In the genomic region with DNA sequence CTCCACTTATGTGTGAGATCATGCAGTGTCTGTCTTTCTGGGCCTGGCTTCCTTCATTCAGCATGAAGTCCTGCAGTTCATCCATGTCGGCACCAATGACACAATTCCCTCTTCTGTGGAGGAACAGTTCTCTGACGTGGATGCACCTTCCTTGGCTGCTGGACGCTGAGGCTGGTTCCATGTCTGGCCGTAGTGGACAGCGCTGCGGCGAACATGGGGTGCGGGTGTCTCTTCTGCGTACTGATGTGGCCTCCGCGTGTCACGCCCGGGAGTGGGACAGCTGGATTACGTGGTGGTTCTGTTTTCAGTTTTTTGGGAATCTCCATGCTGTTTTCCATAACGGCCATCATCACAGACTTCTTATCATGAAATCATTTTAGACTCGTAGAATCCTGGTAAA, we compare ENCODE assay signal across 1 cellular context.
TF ChIP-seq lines count a peak whose summit lies in the region.

No MANE protein-coding gene starts in this region.

TF ChIP-seq in IMR-90, 13 proteins besides CTCF, POLR2A, EP300 and RAD21:
- TF ChIP-seq CHD1 (IDR thresholded peaks at IDR 0.05; ENCODE audit: low read depth, low read length) (no peak), ELK1 (IDR thresholded peaks at IDR 0.05; ENCODE audit: borderline replicate concordance, low read depth, low read length) (no peak), MAZ (IDR thresholded peaks at IDR 0.05; ENCODE audit: borderline replicate concordance, low read depth, low read length) (no peak), RFX5 (IDR thresholded peaks at IDR 0.05; ENCODE audit: low read depth, low read length) (no peak), MXI1 (IDR thresholded peaks at IDR 0.05; ENCODE audit: borderline replicate concordance, low read depth, low read length) (no peak), BHLHE40 (IDR thresholded peaks at IDR 0.05; ENCODE audit: low read depth, low read length) (no peak), CEBPB (IDR thresholded peaks at IDR 0.05; ENCODE audit: low read depth, low read length) (no peak), RCOR1 (IDR thresholded peaks at IDR 0.05; ENCODE audit: insufficient replicate concordance, low read length) (no peak), SMC3 (IDR thresholded peaks at IDR 0.05; ENCODE audit: low read depth, low read length) (no peak), MAFK (IDR thresholded peaks at IDR 0.05; ENCODE audit: low read depth, low read length) (no peak), NFE2L2 (IDR thresholded peaks at IDR 0.05; ENCODE audit: low read depth, low read length) (no peak), FOS (IDR thresholded peaks at IDR 0.05; ENCODE audit: low read depth, low read length) (no peak)
- TF ChIP-seq, protein P1, sequence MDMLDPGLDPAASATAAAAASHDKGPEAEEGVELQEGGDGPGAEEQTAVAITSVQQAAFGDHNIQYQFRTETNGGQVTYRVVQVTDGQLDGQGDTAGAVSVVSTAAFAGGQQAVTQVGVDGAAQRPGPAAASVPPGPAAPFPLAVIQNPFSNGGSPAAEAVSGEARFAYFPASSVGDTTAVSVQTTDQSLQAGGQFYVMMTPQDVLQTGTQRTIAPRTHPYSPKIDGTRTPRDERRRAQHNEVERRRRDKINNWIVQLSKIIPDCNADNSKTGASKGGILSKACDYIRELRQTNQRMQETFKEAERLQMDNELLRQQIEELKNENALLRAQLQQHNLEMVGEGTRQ (IDR thresholded peaks at IDR 0.05; ENCODE audit: low read depth, low read length): no peak
